ENCODE assay signal across 19 cellular contexts in the genomic region with DNA sequence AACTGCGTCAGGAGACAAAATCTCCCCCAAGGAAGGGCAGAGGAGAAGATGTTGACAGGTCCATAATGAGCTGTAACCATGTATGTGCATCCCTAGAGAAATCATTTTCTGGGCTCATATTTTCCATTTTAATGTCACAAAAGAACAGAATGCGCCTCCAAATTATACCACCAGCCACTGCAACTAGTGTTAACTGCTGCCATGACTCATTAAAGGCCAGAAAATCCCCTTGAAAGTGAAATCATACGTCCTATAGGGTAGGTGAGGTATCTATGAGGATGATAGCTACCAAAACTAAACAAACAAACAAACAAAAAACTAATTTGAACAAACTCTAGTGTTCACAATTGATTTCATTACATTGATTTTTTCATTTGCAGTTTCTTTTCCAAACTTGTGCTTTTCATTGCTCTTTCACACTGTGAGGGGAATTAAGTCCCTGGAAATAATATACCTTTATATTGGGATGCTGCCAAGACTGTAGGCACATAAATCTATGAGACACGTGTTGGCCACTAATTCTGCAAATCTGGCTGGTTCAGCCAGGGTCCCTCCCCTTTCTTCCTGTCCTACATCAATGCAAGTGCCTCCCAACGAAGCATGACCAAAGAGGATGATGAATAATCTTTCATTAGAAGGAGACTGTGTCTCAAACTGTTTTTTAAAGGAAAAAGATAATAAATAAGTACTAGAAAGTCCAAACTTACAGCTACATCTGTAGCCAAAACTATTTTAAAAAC.
A peak's percentile ranks its signal among the peaks of the same experiment; 100 is the strongest.
DNase-seq lines count a peak whose midpoint lies in the region; ATAC-seq, FAIRE-seq and TF ChIP-seq lines count a peak whose summit lies in the region.
"Had no signal": no experiment of that assay in that cellular context is flagged by ENCODE, and none has a peak within 500 bp of the region (broad histone marks: within the 10 kb centered on the region; RNA-seq: fewer than 3 reads in every experiment).

No MANE protein-coding gene starts in this region.

- POLR2A ChIA-PET in A673 (lab: Charles Lee; ENCODE audit: low non-redundant PET) (no interaction called here), K562 (lab: Yijun Ruan, JAX) (no interaction called here)

- TF ChIP-seq RAD21 in K562 (CRISPR knock-in tag; conservative IDR thresholded peaks at IDR 0.05 in 1 of 2, IDR thresholded peaks at IDR 0.05 in 1 of 2): no peak

- no peak overlapping the region for H3K27ac ChIP-seq in A673 (ENCODE audit: low read depth, low read length, poor library complexity, severe bottlenecking)
- no peak overlapping the region for H3K27ac ChIP-seq in K562 (ENCODE audit: extremely low read depth, low read depth, low read length)
- H3K27ac ChIP-seq in body of pancreas: no peak overlapping the region
- H3K27ac ChIP-seq: vagina had no signal

- H3K36me3 ChIP-seq in A673 (ENCODE audit: insufficient read depth, low read length, poor library complexity, severe bottlenecking) (no peaks in the 10 kb centered on the region), K562 (ENCODE audit: control insufficient read depth, insufficient read depth, low read length) (no peaks in the 10 kb centered on the region), body of pancreas (replicated peaks in 1 of 2; ENCODE audit: insufficient read depth in 1 of 2, low read depth in 2 of 2) (no peaks in the 10 kb centered on the region)
- H3K36me3 ChIP-seq: vagina had no signal

- TF ChIP-seq EP300 in K562 (IDR thresholded peaks at IDR 0.05; ENCODE audit: low read length): no peak

- in situ Hi-C loops in K562 (cut with MboI): no loop called here

- TF ChIP-seq CTCF in A673 (conservative IDR thresholded peaks at IDR 0.05; ENCODE audit: low read depth, low read length) (no peak), K562 (IDR thresholded peaks at IDR 0.05 in 2 of 3, conservative IDR thresholded peaks at IDR 0.05 in 1 of 3; ENCODE audit: insufficient read depth in 2 of 3, low read depth in 1 of 3, low read length in 3 of 3) (no peak), body of pancreas (IDR thresholded peaks at IDR 0.05) (no peak)

- no TSS peak for BruUV-seq in A673 (replicated peaks; lab: Mats Ljungman, UMichigan)
- no TSS peak for BruUV-seq in K562 (replicated peaks; lab: Mats Ljungman, UMichigan)

- no peaks in the 10 kb centered on the region for H3K9me3 Mint-ChIP-seq in activated naive CD4-positive, alpha-beta T cell treated with anti-CD3 and anti-CD28 coated beads for 36 hours
- H3K9me3 Mint-ChIP-seq: effector memory CD8-positive, alpha-beta T cell had no signal

- H2AFZ ChIP-seq in K562 (ENCODE audit: low read depth, low read length): no peak overlapping the region

- H3K9ac ChIP-seq in K562 (ENCODE audit: insufficient read depth in 1 of 2, low read depth in 2 of 2, low read length in 2 of 2): no peak overlapping the region

- H3K27me3 ChIP-seq in A673 (replicated peaks; ENCODE audit: insufficient read depth, low read depth, low read length, poor library complexity): no peaks in the 10 kb centered on the region
- no peaks in the 10 kb centered on the region for H3K27me3 ChIP-seq in K562 (ENCODE audit: control insufficient read depth in 2 of 2, insufficient read depth in 2 of 2, low read length in 2 of 2)
- H3K27me3 ChIP-seq in body of pancreas: no peaks in the 10 kb centered on the region
- H3K27me3 ChIP-seq: vagina had no signal

- WGBS in K562 (ENCODE audit: insufficient coverage, low coverage, missing lambda C conversion rate): 7% methylated on average over 5 of the region's 5 CpGs
- 39 to 40% methylated on average over 5 of the region's 5 CpGs for WGBS in body of pancreas, 2 donors

- no peaks in the 10 kb centered on the region for H3K27me3 Mint-ChIP-seq in activated naive CD4-positive, alpha-beta T cell treated with anti-CD3 and anti-CD28 coated beads for 36 hours (ENCODE audit: low read depth)

- H3K36me3 Mint-ChIP-seq in activated naive CD4-positive, alpha-beta T cell treated with anti-CD3 and anti-CD28 coated beads for 36 hours (ENCODE audit: low read depth): no peaks in the 10 kb centered on the region

- no peak overlapping the region for H3K4me2 ChIP-seq in K562 (ENCODE audit: insufficient read depth, low read length)

- no peak for ATAC-seq in K562
- no peak for ATAC-seq in body of pancreas
- ATAC-seq: effector memory CD8-positive, alpha-beta T cell had no signal

- no peaks in the 10 kb centered on the region for H4K20me1 ChIP-seq in K562 (replicated peaks; ENCODE audit: control insufficient read depth, insufficient read depth, low read length)

- CTCF ChIA-PET in A673 (lab: Charles Lee) (no interaction called here), K562 (lab: Yijun Ruan, JAX; ENCODE audit: low intra/inter-chr PET ratio) (no interaction called here)
- CTCF ChIA-PET in activated naive CD4-positive, alpha-beta T cell treated with anti-CD3 and anti-CD28 coated beads for 36 hours (lab: Charles Lee): interaction anchor here (0.7 kb wide), 1 partner anchor 444 kb away, joined by 3 read pairs; no protein-coding TSS in a partner anchor

- H3K79me2 ChIP-seq in K562 (ENCODE audit: control insufficient read depth, insufficient read depth, low read length): no peaks in the 10 kb centered on the region

- FAIRE-seq in GM12891 (lab: Jason Lieb, UNC) (peak; percentile 5), K562 (lab: Jason Lieb, UNC) (no peak)
- FAIRE-seq: H54 had no signal

- no peaks in the 10 kb centered on the region for H3K9me1 ChIP-seq in K562 (ENCODE audit: control insufficient read depth, insufficient read depth, low read length)

- H3K4me3 ChIP-seq in A673 (ENCODE audit: low read depth, low read length, poor library complexity, severe bottlenecking) (no peak overlapping the region), K562 (no peak overlapping the region), body of pancreas (no peak overlapping the region)
- H3K4me3 ChIP-seq: vagina had no signal

- H3K4me1 ChIP-seq in A673 (ENCODE audit: insufficient read depth, low read length, poor library complexity, severe bottlenecking) (no peaks in the 10 kb centered on the region), K562 (replicated peaks in 1 of 2; ENCODE audit: control insufficient read depth in 2 of 2, insufficient read depth in 2 of 2, low read length in 2 of 2) (no peaks in the 10 kb centered on the region), body of pancreas (no peaks in the 10 kb centered on the region)
- H3K4me1 ChIP-seq: vagina had no signal

- no peak for TF ChIP-seq POLR2A in GM12891 (IDR thresholded peaks at IDR 0.05; ENCODE audit: low read depth, low read length)
- TF ChIP-seq POLR2A in K562 (conservative IDR thresholded peaks at IDR 0.05): no peak
- TF ChIP-seq POLR2A in body of pancreas (IDR thresholded peaks at IDR 0.05): no peak

- H3K27ac Mint-ChIP-seq in activated naive CD4-positive, alpha-beta T cell treated with anti-CD3 and anti-CD28 coated beads for 36 hours: no peak overlapping the region
- H3K27ac Mint-ChIP-seq: effector memory CD8-positive, alpha-beta T cell had no signal

- no peaks in the 10 kb centered on the region for H3K4me1 Mint-ChIP-seq in activated naive CD4-positive, alpha-beta T cell treated with anti-CD3 and anti-CD28 coated beads for 36 hours (ENCODE audit: low read depth)

- DNase-seq in A673 (ENCODE audit: low spot score) (peak; percentile 4), GM12891 (ENCODE audit: insufficient read length, low spot score) (no peak), NCI-H1105 (lab: John Stamatoyannopoulos, UW) (peak; percentile 3), K562 (ENCODE audit: extremely low read depth in 1 of 4, low spot score in 3 of 4) (no peak), NCI-H526 treated with DMSO at 0.1 percent for 48 hours (lab: John Stamatoyannopoulos, UW) (no peak), body of pancreas (no peak), T-helper 1 cell (no peak)
- DNase-seq in activated naive CD4-positive, alpha-beta T cell treated with anti-CD3 and anti-CD28 coated beads for 36 hours: no peak
- DNase-seq: activated CD4-positive, alpha-beta T cell treated with anti-CD3 and anti-CD28 coated beads, Interleukin-2, amount 50 U/mL, for 4 hours; activated T-cell treated with anti-CD3 and anti-CD28 coated beads, Interleukin-2, amount 50 U/mL, for 48 hours; AML-193; caudate nucleus; DMS153; effector memory CD8-positive, alpha-beta T cell; NCI-H2227 treated with DMSO at 0.1 percent for 48 hours; posterior cingulate gyrus; stimulated activated naive CD4-positive, alpha-beta T cell had no signal

- H3K4me3 Mint-ChIP-seq in activated naive CD4-positive, alpha-beta T cell treated with anti-CD3 and anti-CD28 coated beads for 36 hours: no peak overlapping the region
- H3K4me3 Mint-ChIP-seq: effector memory CD8-positive, alpha-beta T cell had no signal

- H3K9me3 ChIP-seq in A673 (ENCODE audit: low read depth, low read length, poor library complexity, severe bottlenecking) (no peaks in the 10 kb centered on the region), K562 (replicated peaks; ENCODE audit: control insufficient read depth, insufficient read depth, low read depth, low read length) (no peaks in the 10 kb centered on the region), body of pancreas (no peaks in the 10 kb centered on the region)
- H3K9me3 ChIP-seq: vagina had no signal

- intact Hi-C loops in A673 (cut with micrococcal nuclease; ENCODE audit: unreplicated experiment): no loop called here
- intact Hi-C loops in K562 (cut with micrococcal nuclease): no loop called here
- intact Hi-C loops in activated naive CD4-positive, alpha-beta T cell treated with anti-CD3 and anti-CD28 coated beads for 36 hours (cut with micrococcal nuclease): no loop called here
- intact Hi-C loops in body of pancreas (cut with DNase I): no loop called here

TF ChIP-seq in GM12891, 5 proteins besides CTCF, POLR2A, EP300 and RAD21:
- no peak for TF ChIP-seq TAF1 (IDR thresholded peaks at IDR 0.05; ENCODE audit: low read depth, low read length)
- no peak for TF ChIP-seq SPI1 (IDR thresholded peaks at IDR 0.05; ENCODE audit: low read depth, low read length)
- no peak for TF ChIP-seq POLR2AphosphoS5 (IDR thresholded peaks at IDR 0.05; ENCODE audit: low read depth, low read length)
- no peak for TF ChIP-seq PAX5 (IDR thresholded peaks at IDR 0.05; ENCODE audit: insufficient read depth, low read length, severe bottlenecking)
- no peak for TF ChIP-seq POU2F2 (IDR thresholded peaks at IDR 0.05; ENCODE audit: low read depth, low read length)
TF ChIP-seq in GM12891: peak in this region for 0.

TF ChIP-seq in K562, 482 proteins besides CTCF, POLR2A, EP300 and RAD21 (continues in another document):
- no peak for TF ChIP-seq ZKSCAN1 (IDR thresholded peaks at IDR 0.05; ENCODE audit: low read depth, low read length)

Comparison
In these comparisons a context has a peak if more than half of its experiments do, and no peak if none do; other contexts are left out.
1. DNase-seq: peak in A673 (single experiment) and NCI-H1105 (single experiment); none in GM12891 (single experiment), K562 (0 of 4), activated naive CD4-positive, alpha-beta T cell treated with anti-CD3 and anti-CD28 coated beads for 36 hours (single experiment), NCI-H526 treated with DMSO at 0.1 percent for 48 hours (single experiment), body of pancreas (0 of 4) and T-helper 1 cell (0 of 5).